ENCODE assay signal across 9 cellular contexts in the genomic region with DNA sequence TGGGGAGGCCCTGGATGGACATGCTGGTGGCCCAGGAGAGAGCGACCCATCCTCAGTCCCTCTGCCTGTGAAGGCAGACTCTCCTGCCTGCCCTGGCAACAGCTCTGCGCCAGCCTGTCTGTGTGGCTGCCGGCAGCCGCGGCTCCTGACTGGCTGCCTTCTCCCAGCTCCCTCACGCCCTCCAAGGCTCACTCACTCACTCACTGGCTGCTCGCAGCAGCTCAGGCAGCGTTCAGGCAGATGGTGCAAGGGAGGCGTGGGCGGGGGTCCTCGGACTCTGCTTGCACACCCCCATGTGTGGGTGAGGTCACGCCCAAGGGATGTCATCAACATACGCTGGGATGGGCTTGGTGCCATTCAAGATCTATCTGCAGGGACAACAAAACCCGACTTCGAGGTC.
DNase-seq lines count a peak whose midpoint lies in the region; ATAC-seq lines count a peak whose summit lies in the region.
"Had no signal": no experiment of that assay in that cellular context is flagged by ENCODE, and none has a peak within 500 bp of the region (broad histone marks: within the 10 kb centered on the region; RNA-seq: fewer than 3 reads in every experiment).

No MANE protein-coding gene starts in this region.

- no peaks in the 10 kb centered on the region for H3K27me3 ChIP-seq in esophagus (ENCODE audit: control insufficient read depth in 1 of 2, insufficient read depth in 2 of 2, low read length in 2 of 2)

- H3K27ac ChIP-seq in esophagus (ENCODE audit: low read depth in 2 of 2, low read length in 1 of 2), result peak overlapping the region; percentile 29 to 64

- peaks cover 4 to 46% of the 10 kb centered on the region in 2 donors for H3K4me1 ChIP-seq in esophagus (ENCODE audit: control insufficient read depth in 2 of 2, insufficient read depth in 2 of 2, low read length in 1 of 2)

- 40 to 53% methylated on average over 15 of the region's 15 CpGs for WGBS in esophagus, 2 donors

- CTCF ChIA-PET in activated naive CD4-positive, alpha-beta T cell treated with anti-CD3 and anti-CD28 coated beads, Interleukin-2, amount 10 ng/mL, durations not matched to agents 7 days and 5 days (lab: Charles Lee), result interaction anchor here (1.9 kb wide), 1 partner anchor 31 kb away, joined by 4 read pairs; no protein-coding TSS in a partner anchor

- no peak overlapping the region for H3K27ac Mint-ChIP-seq in activated naive CD4-positive, alpha-beta T cell treated with anti-CD3 and anti-CD28 coated beads, Interleukin-2, amount 10 ng/mL, durations not matched to agents 7 days and 5 days

- no peaks in the 10 kb centered on the region for H3K4me1 Mint-ChIP-seq in activated naive CD4-positive, alpha-beta T cell treated with anti-CD3 and anti-CD28 coated beads, Interleukin-2, amount 10 ng/mL, durations not matched to agents 7 days and 5 days

- H3K36me3 ChIP-seq in esophagus (ENCODE audit: control insufficient read depth in 2 of 2, insufficient read depth in 2 of 2, low read length in 1 of 2), result no peaks in the 10 kb centered on the region

- peaks cover 47% of the 10 kb centered on the region for H3K27me3 Mint-ChIP-seq in activated naive CD4-positive, alpha-beta T cell treated with anti-CD3 and anti-CD28 coated beads, Interleukin-2, amount 10 ng/mL, durations not matched to agents 7 days and 5 days

- H3K9me3 ChIP-seq in esophagus (ENCODE audit: control insufficient read depth in 2 of 2, insufficient read depth in 1 of 2, low read depth in 1 of 2, low read length in 1 of 2), result no peaks in the 10 kb centered on the region

- no peak overlapping the region for H3K4me3 Mint-ChIP-seq in activated naive CD4-positive, alpha-beta T cell treated with anti-CD3 and anti-CD28 coated beads, Interleukin-2, amount 10 ng/mL, durations not matched to agents 7 days and 5 days

- H3K4me3 ChIP-seq in esophagus (ENCODE audit: low read depth in 1 of 2, low read length in 2 of 2), result no peak overlapping the region

- no peak for ATAC-seq in HG02870 (IDR thresholded peaks at IDR 0.05; ENCODE audit: unreplicated experiment)
- ATAC-seq: stimulated activated naive CD8-positive, alpha-beta T cell treated with anti-CD3 and anti-CD28 coated beads, Interleukin-15, Interleukin-2, amounts not matched to agents 100 U/mL and 50 U/mL, for 24 hours had no signal

- H3K9me3 Mint-ChIP-seq in activated naive CD4-positive, alpha-beta T cell treated with anti-CD3 and anti-CD28 coated beads, Interleukin-2, amount 10 ng/mL, durations not matched to agents 7 days and 5 days, result no peaks in the 10 kb centered on the region

- no peaks in the 10 kb centered on the region for H3K36me3 Mint-ChIP-seq in activated naive CD4-positive, alpha-beta T cell treated with anti-CD3 and anti-CD28 coated beads, Interleukin-2, amount 10 ng/mL, durations not matched to agents 7 days and 5 days

- peak; percentile 88 for DNase-seq in Ammon's horn (ENCODE audit: low spot score)
- DNase-seq in NCI-H526 treated with DMSO at 0.1 percent for 48 hours (lab: John Stamatoyannopoulos, UW), result peak; percentile 37
- peak; percentile 37 for DNase-seq in myocyte (ENCODE audit: low read depth)
- no peak for DNase-seq in activated CD4-positive, alpha-beta T cell treated with anti-CD3 and anti-CD28 coated beads for 4 hours
- no peak for DNase-seq in activated naive CD4-positive, alpha-beta T cell treated with anti-CD3 and anti-CD28 coated beads, Interleukin-2, amount 10 ng/mL, durations not matched to agents 7 days and 5 days
- no peak for DNase-seq in NCI-H2196 (lab: John Stamatoyannopoulos, UW; ENCODE audit: unreplicated experiment)
- DNase-seq: stimulated activated naive CD8-positive, alpha-beta T cell treated with anti-CD3 and anti-CD28 coated beads, Interleukin-15, Interleukin-2, amounts not matched to agents 100 U/mL and 50 U/mL, for 24 hours had no signal

Comparison
In these comparisons a context has a peak if more than half of its experiments do, and no peak if none do; other contexts are left out.
1. DNase-seq: peak in Ammon's horn (single experiment), NCI-H526 treated with DMSO at 0.1 percent for 48 hours (single experiment) and myocyte (single experiment); none in activated CD4-positive, alpha-beta T cell treated with anti-CD3 and anti-CD28 coated beads for 4 hours (0 of 2), activated naive CD4-positive, alpha-beta T cell treated with anti-CD3 and anti-CD28 coated beads, Interleukin-2, amount 10 ng/mL, durations not matched to agents 7 days and 5 days (single experiment) and NCI-H2196 (single experiment).